1 cellular context compared by ENCODE assay signal in the genomic region with DNA sequence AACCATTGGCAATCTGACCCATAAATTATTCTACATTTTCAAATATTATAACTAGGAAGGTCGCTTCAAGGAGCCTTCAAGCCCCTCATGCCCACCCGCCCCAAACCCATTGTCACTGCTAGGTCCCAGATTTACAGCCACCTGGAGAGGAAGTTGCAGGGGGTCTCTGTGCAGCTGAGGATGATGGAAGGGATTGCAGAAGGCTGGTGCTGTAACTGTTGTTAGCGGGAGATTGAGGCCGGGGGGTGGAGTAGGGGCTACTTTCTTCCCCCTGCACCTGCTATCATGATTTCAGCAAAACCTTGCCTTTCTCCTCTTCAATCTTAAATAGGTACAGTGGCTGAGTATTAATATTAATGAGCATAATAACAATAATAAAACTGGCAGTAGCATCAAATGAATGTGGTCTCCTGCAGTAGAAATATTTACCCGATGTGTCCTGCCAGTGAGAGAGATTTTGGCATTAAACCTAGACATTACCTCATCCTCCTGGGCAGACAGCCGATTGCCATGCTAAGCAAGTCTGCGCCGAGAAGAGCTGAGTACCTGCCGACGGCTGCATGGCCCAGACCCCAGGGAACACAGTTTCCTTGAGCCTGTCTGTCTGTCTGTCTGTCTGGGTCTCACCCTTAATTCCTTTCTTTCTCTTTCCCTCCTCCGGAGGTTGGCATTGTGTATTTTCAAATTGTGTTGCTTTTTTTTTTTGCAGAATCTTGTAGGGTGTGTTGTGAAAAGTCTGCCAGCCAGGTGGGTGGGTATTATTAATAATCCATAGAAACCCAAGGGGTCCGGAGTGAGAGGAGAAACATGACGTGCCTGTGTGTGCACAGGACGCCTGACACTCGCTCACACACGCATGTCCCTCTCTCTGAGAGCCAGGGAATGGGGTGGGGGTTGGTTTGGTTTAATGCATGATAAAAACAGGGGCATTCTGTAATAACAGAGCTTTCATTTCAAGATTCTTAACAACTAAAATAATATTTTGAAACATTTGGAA.
TF ChIP-seq lines count a peak whose summit lies in the region.

No MANE protein-coding gene starts in this region.

TF ChIP-seq in Ishikawa, 13 proteins besides CTCF, POLR2A, EP300 and RAD21 (continued from another document):
- TF ChIP-seq, protein P1, sequence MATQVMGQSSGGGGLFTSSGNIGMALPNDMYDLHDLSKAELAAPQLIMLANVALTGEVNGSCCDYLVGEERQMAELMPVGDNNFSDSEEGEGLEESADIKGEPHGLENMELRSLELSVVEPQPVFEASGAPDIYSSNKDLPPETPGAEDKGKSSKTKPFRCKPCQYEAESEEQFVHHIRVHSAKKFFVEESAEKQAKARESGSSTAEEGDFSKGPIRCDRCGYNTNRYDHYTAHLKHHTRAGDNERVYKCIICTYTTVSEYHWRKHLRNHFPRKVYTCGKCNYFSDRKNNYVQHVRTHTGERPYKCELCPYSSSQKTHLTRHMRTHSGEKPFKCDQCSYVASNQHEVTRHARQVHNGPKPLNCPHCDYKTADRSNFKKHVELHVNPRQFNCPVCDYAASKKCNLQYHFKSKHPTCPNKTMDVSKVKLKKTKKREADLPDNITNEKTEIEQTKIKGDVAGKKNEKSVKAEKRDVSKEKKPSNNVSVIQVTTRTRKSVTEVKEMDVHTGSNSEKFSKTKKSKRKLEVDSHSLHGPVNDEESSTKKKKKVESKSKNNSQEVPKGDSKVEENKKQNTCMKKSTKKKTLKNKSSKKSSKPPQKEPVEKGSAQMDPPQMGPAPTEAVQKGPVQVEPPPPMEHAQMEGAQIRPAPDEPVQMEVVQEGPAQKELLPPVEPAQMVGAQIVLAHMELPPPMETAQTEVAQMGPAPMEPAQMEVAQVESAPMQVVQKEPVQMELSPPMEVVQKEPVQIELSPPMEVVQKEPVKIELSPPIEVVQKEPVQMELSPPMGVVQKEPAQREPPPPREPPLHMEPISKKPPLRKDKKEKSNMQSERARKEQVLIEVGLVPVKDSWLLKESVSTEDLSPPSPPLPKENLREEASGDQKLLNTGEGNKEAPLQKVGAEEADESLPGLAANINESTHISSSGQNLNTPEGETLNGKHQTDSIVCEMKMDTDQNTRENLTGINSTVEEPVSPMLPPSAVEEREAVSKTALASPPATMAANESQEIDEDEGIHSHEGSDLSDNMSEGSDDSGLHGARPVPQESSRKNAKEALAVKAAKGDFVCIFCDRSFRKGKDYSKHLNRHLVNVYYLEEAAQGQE (IDR thresholded peaks at IDR 0.05; ENCODE audit: low read depth), result no peak
